ENCODE assay signal across 8 cellular contexts in genomic region chr3:43998374-43998840, GRCh38.
DNase-seq lines count a peak whose midpoint lies in the region; ATAC-seq and TF ChIP-seq lines count a peak whose summit lies in the region.

No MANE protein-coding gene starts in this region.

- peaks cover 77% of the 10 kb centered on the region for H3K27me3 Mint-ChIP-seq in CD8-positive, alpha-beta T cell (ENCODE audit: low read depth)
- peaks cover 78% of the 10 kb centered on the region for H3K27me3 Mint-ChIP-seq in nephron progenitor cell (ENCODE audit: low read depth, poor library complexity)

- CTCF ChIA-PET in CD8-positive, alpha-beta T cell (lab: Charles Lee), result no interaction called here

- peak overlapping the region; percentile 35 for H3K4me3 ChIP-seq in CD8-positive, alpha-beta T cell (ENCODE audit: low read depth, low read length)
- H3K4me3 ChIP-seq in colonic mucosa, result peak overlapping the region; percentile 26

- intact Hi-C loops in CD8-positive, alpha-beta T cell (cut with DNase I, micrococcal nuclease), result no loop called here
- intact Hi-C loops in colonic mucosa (cut with DNase I), result no loop called here

- H3K4me1 Mint-ChIP-seq in CD8-positive, alpha-beta T cell (ENCODE audit: low read depth), result peaks cover 43% of the 10 kb centered on the region
- peaks cover 43% of the 10 kb centered on the region for H3K4me1 Mint-ChIP-seq in nephron progenitor cell

- H3K4me3 Mint-ChIP-seq in CD8-positive, alpha-beta T cell, result peak overlapping the region; percentile 64
- H3K4me3 Mint-ChIP-seq in nephron progenitor cell, result peak overlapping the region; percentile 81

- POLR2A ChIA-PET in CD8-positive, alpha-beta T cell (lab: Charles Lee), result no interaction called here

- peaks cover 45% of the 10 kb centered on the region for H3K4me1 ChIP-seq in CD8-positive, alpha-beta T cell (ENCODE audit: insufficient read depth, low read length)
- H3K4me1 ChIP-seq in colonic mucosa, result peaks cover 6% of the 10 kb centered on the region

- H3K9me3 Mint-ChIP-seq in CD8-positive, alpha-beta T cell, result no peaks in the 10 kb centered on the region
- H3K9me3 Mint-ChIP-seq in nephron progenitor cell, result peaks cover 10% of the 10 kb centered on the region

- H3K36me3 ChIP-seq in CD8-positive, alpha-beta T cell (ENCODE audit: insufficient read depth, low read length), result no peaks in the 10 kb centered on the region
- H3K36me3 ChIP-seq in colonic mucosa, result no peaks in the 10 kb centered on the region

- no peak for DNase-seq in CD8-positive, alpha-beta T cell
- peak; percentile 40 for DNase-seq in HK-2 (ENCODE audit: unreplicated experiment)
- no peak for DNase-seq in colonic mucosa
- peak; percentile 48 for DNase-seq in nephron progenitor cell
- no peak for DNase-seq in AG08395 (ENCODE audit: low spot score)
- no peak for DNase-seq in DMS153 (lab: John Stamatoyannopoulos, UW)

- no peaks in the 10 kb centered on the region for H3K36me3 Mint-ChIP-seq in CD8-positive, alpha-beta T cell
- no peaks in the 10 kb centered on the region for H3K36me3 Mint-ChIP-seq in nephron progenitor cell (ENCODE audit: low read depth)

- no peak for TF ChIP-seq CTCF in CD8-positive, alpha-beta T cell (IDR thresholded peaks at IDR 0.05)
- TF ChIP-seq CTCF in colonic mucosa (IDR thresholded peaks at IDR 0.05) (no peak), nephron progenitor cell (IDR thresholded peaks at IDR 0.05) (no peak)

- H3K9me3 ChIP-seq in CD8-positive, alpha-beta T cell (ENCODE audit: low read length), result peaks cover 4% of the 10 kb centered on the region
- no peaks in the 10 kb centered on the region for H3K9me3 ChIP-seq in colonic mucosa

- H3K27ac Mint-ChIP-seq in CD8-positive, alpha-beta T cell, result no peak overlapping the region
- H3K27ac Mint-ChIP-seq in nephron progenitor cell, result no peak overlapping the region

- no peak overlapping the region for H3K27ac ChIP-seq in CD8-positive, alpha-beta T cell (ENCODE audit: low read depth, low read length)
- H3K27ac ChIP-seq in colonic mucosa, result no peak overlapping the region

- H3K27me3 ChIP-seq in CD8-positive, alpha-beta T cell (ENCODE audit: insufficient read depth, low read length), result peaks cover 55% of the 10 kb centered on the region
- H3K27me3 ChIP-seq in colonic mucosa, result peaks cover 83% of the 10 kb centered on the region

- no peak for ATAC-seq in CD8-positive, alpha-beta T cell
- ATAC-seq in GM19324 (IDR thresholded peaks at IDR 0.05; ENCODE audit: low FRiP score, unreplicated experiment) (no peak), HG02623 (IDR thresholded peaks at IDR 0.05; ENCODE audit: unreplicated experiment) (no peak)

- H3K9ac ChIP-seq in colonic mucosa (ENCODE audit: low read depth in 2 of 2, low read length in 2 of 2), result no peak overlapping the region

Comparison
In these comparisons a context has a peak if more than half of its experiments do, and no peak if none do; other contexts are left out.
1. DNase-seq: peak in HK-2 (single experiment) and nephron progenitor cell (single experiment); none in CD8-positive, alpha-beta T cell (0 of 7), colonic mucosa (single experiment), AG08395 (single experiment) and DMS153 (single experiment).